9 cellular contexts compared by ENCODE assay signal in genomic region chr17:81286491-81287145, GRCh38. TPM values are rescaled to one million over a fixed set of nuclear protein-coding genes. Genes with fewer than 3 reads are reported as not detected.
DNase-seq lines count a peak whose midpoint lies in the region; ATAC-seq and TF ChIP-seq lines count a peak whose summit lies in the region.
"Had no signal": no experiment of that assay in that cellular context is flagged by ENCODE, and none has a peak within 500 bp of the region (broad histone marks: within the 10 kb centered on the region; RNA-seq: fewer than 3 reads in every experiment).

No MANE protein-coding gene starts in this region.

- no peaks in the 10 kb centered on the region for H3K9me3 Mint-ChIP-seq in activated naive CD4-positive, alpha-beta T cell treated with anti-CD3 and anti-CD28 coated beads, Interleukin-2, amount 10 ng/mL, durations not matched to agents 7 days and 5 days

- no peak overlapping the region for H3K4me3 ChIP-seq in ascending aorta
- H3K4me3 ChIP-seq in lower lobe of right lung, result no peak overlapping the region
- no peak overlapping the region for H3K4me3 ChIP-seq in thymus (ENCODE audit: low read length)

- H3K9me3 ChIP-seq in ascending aorta (no peaks in the 10 kb centered on the region), lower lobe of right lung (no peaks in the 10 kb centered on the region), thymus (ENCODE audit: control insufficient read depth) (no peaks in the 10 kb centered on the region)

- H3K36me3 Mint-ChIP-seq in activated naive CD4-positive, alpha-beta T cell treated with anti-CD3 and anti-CD28 coated beads, Interleukin-2, amount 10 ng/mL, durations not matched to agents 7 days and 5 days, result peaks cover 40% of the 10 kb centered on the region

- no peaks in the 10 kb centered on the region for H3K27me3 Mint-ChIP-seq in activated naive CD4-positive, alpha-beta T cell treated with anti-CD3 and anti-CD28 coated beads, Interleukin-2, amount 10 ng/mL, durations not matched to agents 7 days and 5 days

- peaks cover 33 to 41% of the 10 kb centered on the region in 2 donors for H3K36me3 ChIP-seq in ascending aorta
- peaks cover 70% of the 10 kb centered on the region for H3K36me3 ChIP-seq in lower lobe of right lung
- H3K36me3 ChIP-seq in thymus (ENCODE audit: control insufficient read depth, insufficient read depth), result peaks cover 65% of the 10 kb centered on the region

- peak overlapping the region; percentile 87 for H3K27ac Mint-ChIP-seq in activated naive CD4-positive, alpha-beta T cell treated with anti-CD3 and anti-CD28 coated beads, Interleukin-2, amount 10 ng/mL, durations not matched to agents 7 days and 5 days

- in situ Hi-C loops in KBM-7 (cut with MboI; ENCODE audit: low pct_unique_long_range_greater_than_20kb, low sequenced_read_pairs), result no loop called here

- 94% methylated on average over 23 of the region's 23 CpGs for WGBS in thymus

- intact Hi-C loops in ascending aorta (cut with DNase I), result no loop called here
- intact Hi-C loops in lower lobe of right lung (cut with DNase I), result no loop called here

- TF ChIP-seq CTCF in ascending aorta (IDR thresholded peaks at IDR 0.05) (no peak), lower lobe of right lung (IDR thresholded peaks at IDR 0.05) (no peak)

- peaks cover 54% of the 10 kb centered on the region for H3K4me1 Mint-ChIP-seq in activated naive CD4-positive, alpha-beta T cell treated with anti-CD3 and anti-CD28 coated beads, Interleukin-2, amount 10 ng/mL, durations not matched to agents 7 days and 5 days

- peak overlapping the region; percentile 64 to 67 for H3K27ac ChIP-seq in ascending aorta
- H3K27ac ChIP-seq in lower lobe of right lung, result peak overlapping the region; percentile 84
- H3K27ac ChIP-seq in thymus (ENCODE audit: low read depth), result peak overlapping the region; percentile 2

- H3K27me3 ChIP-seq in ascending aorta (no peaks in the 10 kb centered on the region), lower lobe of right lung (ENCODE audit: low read depth) (no peaks in the 10 kb centered on the region), thymus (ENCODE audit: control insufficient read depth, insufficient read depth) (no peaks in the 10 kb centered on the region)

- no peak for DNase-seq in activated naive CD4-positive, alpha-beta T cell treated with anti-CD3 and anti-CD28 coated beads, Interleukin-2, amount 10 ng/mL, durations not matched to agents 7 days and 5 days
- DNase-seq in activated naive CD4-positive, alpha-beta T cell treated with Interleukin-2 at 50 U/mL for 16 hours, result no peak
- DNase-seq in ascending aorta (ENCODE audit: low spot score in 2 of 2), result no peak
- DNase-seq in lower lobe of right lung, result no peak
- no peak for DNase-seq in NCI-H446 (lab: John Stamatoyannopoulos, UW)
- DNase-seq in KBM-7, result no peak
- DNase-seq: NCI-H1105 treated with DMSO at 0.1 percent for 48 hours had no signal

- CTCF ChIA-PET in activated naive CD4-positive, alpha-beta T cell treated with anti-CD3 and anti-CD28 coated beads, Interleukin-2, amount 10 ng/mL, durations not matched to agents 7 days and 5 days (lab: Charles Lee), result interaction anchor here (1.5 kb wide), 1 partner anchor 9 kb away, joined by 5 read pairs; the partner anchor contains the start of gene SLC38A10

- no peak overlapping the region for H3K4me3 Mint-ChIP-seq in activated naive CD4-positive, alpha-beta T cell treated with anti-CD3 and anti-CD28 coated beads, Interleukin-2, amount 10 ng/mL, durations not matched to agents 7 days and 5 days

- no peak for ATAC-seq in lower lobe of right lung
- no peak for ATAC-seq in HG02623 (IDR thresholded peaks at IDR 0.05; ENCODE audit: unreplicated experiment)

- H3K4me1 ChIP-seq in ascending aorta (peaks cover 0 to 6% of the 10 kb centered on the region in 2 donors), lower lobe of right lung (peaks cover 43% of the 10 kb centered on the region), thymus (ENCODE audit: control insufficient read depth, insufficient read depth, low read length) (peaks cover 12% of the 10 kb centered on the region)

RNA-seq across cellular contexts. Expression of gene SLC38A10, which starts 8.5 kb away (rescaled TPM):
- total RNA-seq in ascending aorta (261 TPM), lower lobe of right lung (98.1 TPM)
- polyA plus RNA-seq in thymus, result 63.6 TPM

RNA-seq across cellular contexts. Expression of gene NDUFAF8, which starts 47.5 kb away (rescaled TPM):
- total RNA-seq in ascending aorta, result 6.5 TPM
- total RNA-seq in lower lobe of right lung, result 24.3 TPM
- polyA plus RNA-seq in thymus, result 47.1 TPM

RNA-seq across cellular contexts. Expression of gene TEPSIN, which starts 47.8 kb away (rescaled TPM):
- total RNA-seq in ascending aorta (117 TPM), lower lobe of right lung (43.2 TPM)
- polyA plus RNA-seq in thymus, result 85.3 TPM

Comparison
In these comparisons a context has a peak if more than half of its experiments do, and no peak if none do; other contexts are left out.
1. H3K27ac ChIP-seq: peak in every context shown above with its lines; median percentile 84 in lower lobe of right lung; 66 in ascending aorta; 2 in thymus.